In the genomic region with DNA sequence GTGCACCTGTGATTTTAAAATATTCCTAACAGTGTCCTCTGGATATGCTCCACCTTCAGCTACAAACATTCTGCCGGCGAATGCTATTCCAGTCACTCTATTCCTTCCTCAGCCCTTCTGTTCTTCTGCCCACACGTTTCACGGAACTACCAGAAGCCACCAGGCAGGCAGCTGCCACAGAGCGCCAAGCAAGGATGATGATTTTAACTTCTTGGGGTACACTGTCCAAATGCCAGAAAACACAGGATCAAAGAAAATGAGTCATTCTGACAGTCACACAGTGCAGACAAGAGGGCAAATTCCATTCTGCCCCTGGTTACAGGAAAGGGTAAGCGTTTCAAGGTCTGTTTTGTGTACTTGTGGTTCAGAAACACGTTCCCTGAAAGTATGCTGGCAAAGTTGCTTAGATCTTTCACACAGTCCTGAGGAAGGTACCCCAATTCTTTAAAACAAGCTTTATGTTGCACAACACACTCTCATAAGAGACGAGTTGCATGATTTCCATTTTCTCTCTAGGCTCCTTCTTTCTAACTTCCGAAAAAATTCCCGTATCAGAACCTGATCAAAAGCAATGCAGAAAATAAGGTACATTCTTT, we compare ENCODE assay signal across 1 cellular context.
TF ChIP-seq lines count a peak whose summit lies in the region.

No MANE protein-coding gene starts in this region.

TF ChIP-seq in HepG2, 621 proteins besides CTCF, POLR2A, EP300 and RAD21 (continued from another document and continues in another):
- TF ChIP-seq SOX13 (IDR thresholded peaks at IDR 0.05) (peak; percentile 90), SOX13 (CRISPR knock-in tag; conservative IDR thresholded peaks at IDR 0.05 in 1 of 2, IDR thresholded peaks at IDR 0.05 in 1 of 2) (peak in 1 of 2 experiments; percentile 97; a peak in 2 of 4 replicates), FOSL2 (CRISPR knock-in tag; IDR thresholded peaks at IDR 0.05) (peak; percentile 100), CREB1 (IDR thresholded peaks at IDR 0.05) (peak; percentile 65), CREB1 (CRISPR knock-in tag; IDR thresholded peaks at IDR 0.05) (peak; percentile 89), KLF15 (CRISPR knock-in tag; IDR thresholded peaks at IDR 0.05; ENCODE audit: borderline replicate concordance) (no peak), PAF1 (CRISPR knock-in tag; IDR thresholded peaks at IDR 0.05) (no peak), POGZ (CRISPR knock-in tag; IDR thresholded peaks at IDR 0.05) (peak; percentile 92), ZNF543 (CRISPR knock-in tag; IDR thresholded peaks at IDR 0.05) (peak; percentile 36; the same call in 1 of the 2 replicates), SIX1 (CRISPR knock-in tag; IDR thresholded peaks at IDR 0.05; ENCODE audit: borderline replicate concordance) (peak; percentile 88; the same call in 1 of the 2 replicates), ADNP (CRISPR knock-in tag; IDR thresholded peaks at IDR 0.05) (no peak), HDAC6 (IDR thresholded peaks at IDR 0.05; ENCODE audit: low read depth, low read length) (no peak), PHF20 (CRISPR knock-in tag; IDR thresholded peaks at IDR 0.05) (no peak; the same call in 1 of the 2 replicates), ZMAT3 (CRISPR knock-in tag; conservative IDR thresholded peaks at IDR 0.05) (peak; percentile 69), RXRB (CRISPR knock-in tag; IDR thresholded peaks at IDR 0.05; ENCODE audit: borderline replicate concordance) (peak; percentile 93), RFX1 (IDR thresholded peaks at IDR 0.05) (peak; percentile 14; the same call in 1 of the 2 replicates), JUNB (CRISPR knock-in tag; IDR thresholded peaks at IDR 0.05; ENCODE audit: borderline replicate concordance) (peak; percentile 99), IRF2 (CRISPR knock-in tag; IDR thresholded peaks at IDR 0.05) (peak; percentile 95), ZNF878 (CRISPR knock-in tag; IDR thresholded peaks at IDR 0.05) (peak; percentile 95), SNAPC2 (CRISPR knock-in tag; IDR thresholded peaks at IDR 0.05) (0 out of 2 replicates have a peak, but pooled peaks have one; percentile 34)
- TF ChIP-seq, protein P1, sequence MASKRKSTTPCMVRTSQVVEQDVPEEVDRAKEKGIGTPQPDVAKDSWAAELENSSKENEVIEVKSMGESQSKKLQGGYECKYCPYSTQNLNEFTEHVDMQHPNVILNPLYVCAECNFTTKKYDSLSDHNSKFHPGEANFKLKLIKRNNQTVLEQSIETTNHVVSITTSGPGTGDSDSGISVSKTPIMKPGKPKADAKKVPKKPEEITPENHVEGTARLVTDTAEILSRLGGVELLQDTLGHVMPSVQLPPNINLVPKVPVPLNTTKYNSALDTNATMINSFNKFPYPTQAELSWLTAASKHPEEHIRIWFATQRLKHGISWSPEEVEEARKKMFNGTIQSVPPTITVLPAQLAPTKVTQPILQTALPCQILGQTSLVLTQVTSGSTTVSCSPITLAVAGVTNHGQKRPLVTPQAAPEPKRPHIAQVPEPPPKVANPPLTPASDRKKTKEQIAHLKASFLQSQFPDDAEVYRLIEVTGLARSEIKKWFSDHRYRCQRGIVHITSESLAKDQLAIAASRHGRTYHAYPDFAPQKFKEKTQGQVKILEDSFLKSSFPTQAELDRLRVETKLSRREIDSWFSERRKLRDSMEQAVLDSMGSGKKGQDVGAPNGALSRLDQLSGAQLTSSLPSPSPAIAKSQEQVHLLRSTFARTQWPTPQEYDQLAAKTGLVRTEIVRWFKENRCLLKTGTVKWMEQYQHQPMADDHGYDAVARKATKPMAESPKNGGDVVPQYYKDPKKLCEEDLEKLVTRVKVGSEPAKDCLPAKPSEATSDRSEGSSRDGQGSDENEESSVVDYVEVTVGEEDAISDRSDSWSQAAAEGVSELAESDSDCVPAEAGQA (IDR thresholded peaks at IDR 0.05; ENCODE audit: low read depth) = no peak
- TF ChIP-seq, protein P1 (CRISPR knock-in tag; IDR thresholded peaks at IDR 0.05; ENCODE audit: borderline replicate concordance) = no peak
- TF ChIP-seq, protein P2, sequence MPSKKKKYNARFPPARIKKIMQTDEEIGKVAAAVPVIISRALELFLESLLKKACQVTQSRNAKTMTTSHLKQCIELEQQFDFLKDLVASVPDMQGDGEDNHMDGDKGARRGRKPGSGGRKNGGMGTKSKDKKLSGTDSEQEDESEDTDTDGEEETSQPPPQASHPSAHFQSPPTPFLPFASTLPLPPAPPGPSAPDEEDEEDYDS (CRISPR knock-in tag; IDR thresholded peaks at IDR 0.05) = peak; percentile 79
- TF ChIP-seq, protein P3, sequence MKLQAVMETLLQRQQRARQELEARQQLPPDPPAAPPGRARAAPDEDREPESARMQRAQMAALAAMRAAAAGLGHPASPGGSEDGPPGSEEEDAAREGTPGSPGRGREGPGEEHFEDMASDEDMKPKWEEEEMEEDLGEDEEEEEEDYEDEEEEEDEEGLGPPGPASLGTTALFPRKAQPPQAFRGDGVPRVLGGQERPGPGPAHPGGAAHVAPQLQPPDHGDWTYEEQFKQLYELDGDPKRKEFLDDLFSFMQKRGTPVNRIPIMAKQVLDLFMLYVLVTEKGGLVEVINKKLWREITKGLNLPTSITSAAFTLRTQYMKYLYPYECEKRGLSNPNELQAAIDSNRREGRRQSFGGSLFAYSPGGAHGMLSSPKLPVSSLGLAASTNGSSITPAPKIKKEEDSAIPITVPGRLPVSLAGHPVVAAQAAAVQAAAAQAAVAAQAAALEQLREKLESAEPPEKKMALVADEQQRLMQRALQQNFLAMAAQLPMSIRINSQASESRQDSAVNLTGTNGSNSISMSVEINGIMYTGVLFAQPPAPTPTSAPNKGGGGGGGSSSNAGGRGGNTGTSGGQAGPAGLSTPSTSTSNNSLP (IDR thresholded peaks at IDR 0.05; ENCODE audit: low read depth, low read length) = peak; percentile 81
- TF ChIP-seq, protein P4, sequence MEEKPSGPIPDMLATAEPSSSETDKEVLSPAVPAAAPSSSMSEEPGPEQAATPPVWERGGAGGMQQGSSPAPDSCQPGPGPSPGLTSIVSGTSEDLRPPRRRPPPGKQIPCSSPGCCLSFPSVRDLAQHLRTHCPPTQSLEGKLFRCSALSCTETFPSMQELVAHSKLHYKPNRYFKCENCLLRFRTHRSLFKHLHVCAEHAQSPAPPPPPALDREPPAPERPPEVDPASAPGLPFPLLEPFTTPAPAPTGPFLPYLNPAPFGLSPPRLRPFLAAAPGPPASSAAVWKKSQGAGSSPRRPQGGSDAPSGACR (CRISPR knock-in tag; IDR thresholded peaks at IDR 0.05) = peak; percentile 88; the same call in 1 of the 2 replicates
- TF ChIP-seq, protein P5, sequence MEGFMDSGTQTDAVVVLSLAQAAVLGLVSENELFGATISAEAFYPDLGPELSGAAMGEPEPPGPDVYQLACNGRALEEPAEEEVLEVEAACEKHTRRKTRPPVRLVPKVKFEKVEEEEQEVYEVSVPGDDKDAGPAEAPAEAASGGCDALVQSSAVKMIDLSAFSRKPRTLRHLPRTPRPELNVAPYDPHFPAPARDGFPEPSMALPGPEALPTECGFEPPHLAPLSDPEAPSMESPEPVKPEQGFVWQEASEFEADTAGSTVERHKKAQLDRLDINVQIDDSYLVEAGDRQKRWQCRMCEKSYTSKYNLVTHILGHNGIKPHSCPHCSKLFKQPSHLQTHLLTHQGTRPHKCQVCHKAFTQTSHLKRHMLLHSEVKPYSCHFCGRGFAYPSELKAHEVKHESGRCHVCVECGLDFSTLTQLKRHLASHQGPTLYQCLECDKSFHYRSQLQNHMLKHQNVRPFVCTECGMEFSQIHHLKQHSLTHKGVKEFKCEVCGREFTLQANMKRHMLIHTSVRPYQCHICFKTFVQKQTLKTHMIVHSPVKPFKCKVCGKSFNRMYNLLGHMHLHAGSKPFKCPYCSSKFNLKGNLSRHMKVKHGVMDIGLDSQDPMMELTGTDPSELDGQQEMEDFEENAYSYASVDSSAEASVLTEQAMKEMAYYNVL (CRISPR knock-in tag; IDR thresholded peaks at IDR 0.05; ENCODE audit: borderline replicate concordance) = peak; percentile 89
- TF ChIP-seq, protein P6, sequence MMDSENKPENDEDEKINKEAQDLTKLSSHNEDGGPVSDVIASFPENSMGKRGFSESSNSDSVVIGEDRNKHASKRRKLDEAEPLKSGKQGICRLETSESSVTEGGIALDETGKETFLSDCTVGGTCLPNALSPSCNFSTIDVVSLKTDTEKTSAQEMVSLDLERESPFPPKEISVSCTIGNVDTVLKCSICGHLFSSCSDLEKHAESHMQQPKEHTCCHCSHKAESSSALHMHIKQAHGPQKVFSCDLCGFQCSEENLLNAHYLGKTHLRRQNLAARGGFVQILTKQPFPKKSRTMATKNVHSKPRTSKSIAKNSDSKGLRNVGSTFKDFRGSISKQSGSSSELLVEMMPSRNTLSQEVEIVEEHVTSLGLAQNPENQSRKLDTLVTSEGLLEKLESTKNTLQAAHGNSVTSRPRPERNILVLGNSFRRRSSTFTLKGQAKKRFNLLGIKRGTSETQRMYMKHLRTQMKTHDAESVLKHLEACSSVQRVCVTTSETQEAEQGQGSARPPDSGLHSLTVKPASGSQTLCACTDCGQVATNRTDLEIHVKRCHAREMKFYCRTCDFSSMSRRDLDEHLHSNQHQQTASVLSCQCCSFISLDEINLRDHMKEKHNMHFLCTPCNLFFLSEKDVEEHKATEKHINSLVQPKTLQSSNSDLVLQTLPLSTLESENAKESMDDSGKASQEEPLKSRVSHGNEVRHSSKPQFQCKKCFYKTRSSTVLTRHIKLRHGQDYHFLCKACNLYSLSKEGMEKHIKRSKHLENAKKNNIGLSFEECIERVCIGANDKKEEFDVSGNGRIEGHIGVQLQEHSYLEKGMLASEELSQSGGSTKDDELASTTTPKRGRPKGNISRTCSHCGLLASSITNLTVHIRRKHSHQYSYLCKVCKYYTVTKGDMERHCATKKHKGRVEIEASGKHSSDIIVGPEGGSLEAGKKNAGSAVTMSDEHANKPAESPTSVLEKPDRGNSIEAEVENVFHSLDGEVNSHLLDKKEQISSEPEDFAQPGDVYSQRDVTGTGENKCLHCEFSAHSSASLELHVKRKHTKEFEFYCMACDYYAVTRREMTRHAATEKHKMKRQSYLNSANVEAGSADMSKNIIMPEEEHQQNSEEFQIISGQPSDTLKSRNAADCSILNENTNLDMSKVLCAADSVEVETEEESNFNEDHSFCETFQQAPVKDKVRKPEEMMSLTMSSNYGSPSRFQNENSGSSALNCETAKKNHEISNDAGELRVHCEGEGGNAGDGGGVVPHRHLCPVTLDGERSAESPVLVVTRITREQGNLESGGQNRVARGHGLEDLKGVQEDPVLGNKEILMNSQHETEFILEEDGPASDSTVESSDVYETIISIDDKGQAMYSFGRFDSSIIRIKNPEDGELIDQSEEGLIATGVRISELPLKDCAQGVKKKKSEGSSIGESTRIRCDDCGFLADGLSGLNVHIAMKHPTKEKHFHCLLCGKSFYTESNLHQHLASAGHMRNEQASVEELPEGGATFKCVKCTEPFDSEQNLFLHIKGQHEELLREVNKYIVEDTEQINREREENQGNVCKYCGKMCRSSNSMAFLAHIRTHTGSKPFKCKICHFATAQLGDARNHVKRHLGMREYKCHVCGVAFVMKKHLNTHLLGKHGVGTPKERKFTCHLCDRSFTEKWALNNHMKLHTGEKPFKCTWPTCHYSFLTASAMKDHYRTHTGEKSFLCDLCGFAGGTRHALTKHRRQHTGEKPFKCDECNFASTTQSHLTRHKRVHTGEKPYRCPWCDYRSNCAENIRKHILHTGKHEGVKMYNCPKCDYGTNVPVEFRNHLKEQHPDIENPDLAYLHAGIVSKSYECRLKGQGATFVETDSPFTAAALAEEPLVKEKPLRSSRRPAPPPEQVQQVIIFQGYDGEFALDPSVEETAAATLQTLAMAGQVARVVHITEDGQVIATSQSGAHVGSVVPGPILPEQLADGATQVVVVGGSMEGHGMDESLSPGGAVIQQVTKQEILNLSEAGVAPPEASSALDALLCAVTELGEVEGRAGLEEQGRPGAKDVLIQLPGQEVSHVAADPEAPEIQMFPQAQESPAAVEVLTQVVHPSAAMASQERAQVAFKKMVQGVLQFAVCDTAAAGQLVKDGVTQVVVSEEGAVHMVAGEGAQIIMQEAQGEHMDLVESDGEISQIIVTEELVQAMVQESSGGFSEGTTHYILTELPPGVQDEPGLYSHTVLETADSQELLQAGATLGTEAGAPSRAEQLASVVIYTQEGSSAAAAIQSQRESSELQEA (CRISPR knock-in tag; IDR thresholded peaks at IDR 0.05; ENCODE audit: not compliant biosample characterization) = no peak
- TF ChIP-seq, protein P7, sequence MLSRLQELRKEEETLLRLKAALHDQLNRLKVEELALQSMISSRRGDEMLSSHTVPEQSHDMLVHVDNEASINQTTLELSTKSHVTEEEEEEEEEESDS (CRISPR knock-in tag; IDR thresholded peaks at IDR 0.05; ENCODE audit: borderline replicate concordance) = no peak
- TF ChIP-seq, protein P8, sequence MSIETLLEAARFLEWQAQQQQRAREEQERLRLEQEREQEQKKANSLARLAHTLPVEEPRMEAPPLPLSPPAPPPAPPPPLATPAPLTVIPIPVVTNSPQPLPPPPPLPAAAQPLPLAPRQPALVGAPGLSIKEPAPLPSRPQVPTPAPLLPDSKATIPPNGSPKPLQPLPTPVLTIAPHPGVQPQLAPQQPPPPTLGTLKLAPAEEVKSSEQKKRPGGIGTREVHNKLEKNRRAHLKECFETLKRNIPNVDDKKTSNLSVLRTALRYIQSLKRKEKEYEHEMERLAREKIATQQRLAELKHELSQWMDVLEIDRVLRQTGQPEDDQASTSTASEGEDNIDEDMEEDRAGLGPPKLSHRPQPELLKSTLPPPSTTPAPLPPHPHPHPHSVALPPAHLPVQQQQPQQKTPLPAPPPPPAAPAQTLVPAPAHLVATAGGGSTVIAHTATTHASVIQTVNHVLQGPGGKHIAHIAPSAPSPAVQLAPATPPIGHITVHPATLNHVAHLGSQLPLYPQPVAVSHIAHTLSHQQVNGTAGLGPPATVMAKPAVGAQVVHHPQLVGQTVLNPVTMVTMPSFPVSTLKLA (IDR thresholded peaks at IDR 0.05) = no peak
- TF ChIP-seq, protein P9, sequence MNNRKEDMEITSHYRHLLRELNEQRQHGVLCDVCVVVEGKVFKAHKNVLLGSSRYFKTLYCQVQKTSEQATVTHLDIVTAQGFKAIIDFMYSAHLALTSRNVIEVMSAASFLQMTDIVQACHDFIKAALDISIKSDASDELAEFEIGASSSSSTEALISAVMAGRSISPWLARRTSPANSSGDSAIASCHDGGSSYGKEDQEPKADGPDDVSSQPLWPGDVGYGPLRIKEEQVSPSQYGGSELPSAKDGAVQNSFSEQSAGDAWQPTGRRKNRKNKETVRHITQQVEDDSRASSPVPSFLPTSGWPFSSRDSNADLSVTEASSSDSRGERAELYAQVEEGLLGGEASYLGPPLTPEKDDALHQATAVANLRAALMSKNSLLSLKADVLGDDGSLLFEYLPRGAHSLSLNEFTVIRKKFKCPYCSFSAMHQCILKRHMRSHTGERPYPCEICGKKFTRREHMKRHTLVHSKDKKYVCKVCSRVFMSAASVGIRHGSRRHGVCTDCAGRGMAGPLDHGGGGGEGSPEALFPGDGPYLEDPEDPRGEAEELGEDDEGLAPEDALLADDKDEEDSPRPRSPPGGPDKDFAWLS (CRISPR knock-in tag; IDR thresholded peaks at IDR 0.05; ENCODE audit: borderline replicate concordance) = peak; percentile 93; the same call in 1 of the 2 replicates
